In the genomic region with DNA sequence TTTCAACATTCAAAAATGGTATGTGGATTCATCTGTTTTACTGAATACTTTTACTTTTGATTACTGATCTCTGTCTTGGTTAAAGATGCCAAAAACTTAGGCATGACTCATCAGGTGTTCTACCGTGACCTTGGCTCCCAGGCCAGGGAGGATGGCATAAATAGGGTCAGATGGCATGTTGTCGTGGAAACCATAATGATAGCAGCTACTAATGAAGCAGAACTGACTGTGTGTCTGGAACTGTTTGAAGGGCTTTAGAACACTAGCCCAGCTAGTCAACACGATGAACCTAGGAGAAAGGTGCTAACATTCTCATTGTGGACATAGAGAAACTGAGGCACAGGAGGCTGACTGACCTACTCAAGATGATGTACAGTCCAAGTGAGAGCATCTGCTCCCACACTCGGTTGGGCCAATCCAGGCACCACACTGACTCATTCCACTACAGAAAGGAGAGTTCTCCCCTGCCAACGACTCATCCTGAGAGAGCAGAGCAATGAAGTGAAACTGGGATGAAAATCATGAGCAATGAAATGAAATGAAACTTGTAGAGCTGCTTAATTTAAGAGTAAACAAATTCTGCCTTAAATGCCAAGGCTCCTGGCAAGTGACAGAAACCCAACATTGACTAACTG, we compare ENCODE assay signal across 8 cellular contexts.
DNase-seq lines count a peak whose midpoint lies in the region; ATAC-seq and TF ChIP-seq lines count a peak whose summit lies in the region.

No MANE protein-coding gene starts in this region.

- H3K4me1 ChIP-seq in neuronal stem cell (ENCODE audit: control insufficient read depth in 2 of 2, insufficient read depth in 1 of 2, low read depth in 1 of 2, low read length in 2 of 2) = peaks cover 4 to 6% of the 10 kb centered on the region in 2 donors

- H2BK120ac ChIP-seq in neuronal stem cell (ENCODE audit: low read depth, low read length) = no peak overlapping the region

- no peak overlapping the region for H2AK5ac ChIP-seq in neuronal stem cell (ENCODE audit: low read depth, low read length)

- no peak overlapping the region for H4K91ac ChIP-seq in neuronal stem cell (ENCODE audit: low read depth, low read length, poor library complexity)

- no peak overlapping the region for H2AFZ ChIP-seq in neuronal stem cell (ENCODE audit: low read length)

- no peak overlapping the region for H4K8ac ChIP-seq in neuronal stem cell (ENCODE audit: low read depth, low read length)

- H3K14ac ChIP-seq in neuronal stem cell (ENCODE audit: low read length) = no peak overlapping the region

- no peak overlapping the region for H3K27ac ChIP-seq in neuronal stem cell (replicated peaks; ENCODE audit: low read length)

- H3K4me3 ChIP-seq in neuronal stem cell (ENCODE audit: low read length in 2 of 2) = no peak overlapping the region

- CTCF ChIA-PET in T-cell (lab: Charles Lee) = interaction anchor here in 1 of 2 donors (1.4 kb wide), 1 partner anchor 9 kb away, joined by 4 read pairs; no protein-coding TSS in a partner anchor

- DNase-seq in HFFc6 (peak; percentile 32), T-cell (peak in 5 of 34 experiments; percentile 3 to 25 (median 9)), neuronal stem cell (ENCODE audit: low spot score) (no peak), SW480 (ENCODE audit: low spot score) (no peak), SW 1271 (lab: John Stamatoyannopoulos, UW) (no peak), GOT3 (lab: John Stamatoyannopoulos, UW) (no peak)
- DNase-seq in effector CD4-positive, alpha-beta T cell = no peak

- H3K27ac Mint-ChIP-seq in HFFc6 (no peak overlapping the region), T-cell (no peak overlapping the region)

- no peak overlapping the region for H2BK5ac ChIP-seq in neuronal stem cell (ENCODE audit: low read length)

- no peaks in the 10 kb centered on the region for H3K36me3 ChIP-seq in neuronal stem cell (replicated peaks in 1 of 2; ENCODE audit: control insufficient read depth in 2 of 2, insufficient read depth in 2 of 2, low read length in 2 of 2)

- H3K18ac ChIP-seq in neuronal stem cell (ENCODE audit: low read length) = no peak overlapping the region

- TF ChIP-seq CTCF in HFFc6 (IDR thresholded peaks at IDR 0.05) = no peak

- H3K27me3 ChIP-seq in neuronal stem cell (ENCODE audit: control insufficient read depth in 3 of 3, insufficient read depth in 3 of 3, low read depth in 1 of 3, low read length in 3 of 3) = no peaks in the 10 kb centered on the region

- peaks cover 24% of the 10 kb centered on the region for H3K4me1 Mint-ChIP-seq in HFFc6 (ENCODE audit: low read depth)
- peaks cover 16 to 38% (median 36%) of the 10 kb centered on the region in 3 donors for H3K4me1 Mint-ChIP-seq in T-cell

- H3K4me3 Mint-ChIP-seq in HFFc6 = no peak overlapping the region
- peak overlapping the region in 2 of 3 donors; percentile 19 to 40 for H3K4me3 Mint-ChIP-seq in T-cell

- H3K27me3 Mint-ChIP-seq in HFFc6 (ENCODE audit: insufficient read depth) = peaks cover 15% of the 10 kb centered on the region
- H3K27me3 Mint-ChIP-seq in T-cell = no peaks in the 10 kb centered on the region

- H3K9me3 Mint-ChIP-seq in HFFc6 (peaks cover 7% of the 10 kb centered on the region; the same call in 1 of the 2 replicates), T-cell (peaks cover 0 to 9% (median 0%) of the 10 kb centered on the region in 3 donors)

- WGBS in neuronal stem cell (ENCODE audit: extremely low coverage in 2 of 2, insufficient read length in 2 of 2, insufficient replicate concordance in 1 of 2), 2 donors = no CpG with 5 or more reads among the region's 5 CpGs

- H2BK12ac ChIP-seq in neuronal stem cell (ENCODE audit: low read length) = no peak overlapping the region

- H3K9me3 ChIP-seq in neuronal stem cell (replicated peaks in 1 of 2; ENCODE audit: control insufficient read depth in 2 of 2, insufficient read depth in 1 of 2, low read depth in 1 of 2, low read length in 2 of 2) = peaks cover 0 to 9% of the 10 kb centered on the region in 2 donors

- H3K79me1 ChIP-seq in neuronal stem cell (ENCODE audit: low read depth, low read length) = no peaks in the 10 kb centered on the region

- no peak overlapping the region for H3K9ac ChIP-seq in neuronal stem cell (ENCODE audit: low read depth, low read length, poor library complexity)

- H3K4me2 ChIP-seq in neuronal stem cell (ENCODE audit: insufficient read depth, low read length, poor library complexity, severe bottlenecking) = no peak overlapping the region

- ATAC-seq in GM18517 (IDR thresholded peaks at IDR 0.05; ENCODE audit: unreplicated experiment) (peak; percentile 78), T-cell (replicated peaks in 1 of 4) (peak in 1 of 4 experiments; percentile 45)

- POLR2A ChIA-PET in T-cell (lab: Charles Lee) = no interaction called here

- H2BK15ac ChIP-seq in neuronal stem cell (ENCODE audit: low read length) = no peak overlapping the region

- peaks cover 4% of the 10 kb centered on the region; the same call in 1 of the 2 replicates for H3K36me3 Mint-ChIP-seq in HFFc6 (ENCODE audit: low read depth)
- H3K36me3 Mint-ChIP-seq in T-cell = no peaks in the 10 kb centered on the region

- H3K23ac ChIP-seq in neuronal stem cell (ENCODE audit: low read depth, low read length, poor library complexity) = peak overlapping the region; percentile 3

- H3K4ac ChIP-seq in neuronal stem cell (ENCODE audit: low read length) = no peak overlapping the region
